In genomic region chr14:64109821-64110554, GRCh38 we compare ENCODE assay signal across 2 cellular contexts.
TF ChIP-seq lines count a peak whose summit lies in the region.

No MANE protein-coding gene starts in this region.

TF ChIP-seq in IMR-90, 13 proteins besides CTCF, POLR2A, EP300 and RAD21 (continued from another document):
- TF ChIP-seq ELK1 (IDR thresholded peaks at IDR 0.05; ENCODE audit: borderline replicate concordance, low read depth, low read length) (no peak), BHLHE40 (IDR thresholded peaks at IDR 0.05; ENCODE audit: low read depth, low read length) (no peak), RFX5 (IDR thresholded peaks at IDR 0.05; ENCODE audit: low read depth, low read length) (no peak), MAFK (IDR thresholded peaks at IDR 0.05; ENCODE audit: low read depth, low read length) (no peak), USF2 (IDR thresholded peaks at IDR 0.05; ENCODE audit: low read depth, low read length) (no peak), RCOR1 (IDR thresholded peaks at IDR 0.05; ENCODE audit: insufficient replicate concordance, low read length) (no peak), SMC3 (IDR thresholded peaks at IDR 0.05; ENCODE audit: low read depth, low read length) (no peak), MAZ (IDR thresholded peaks at IDR 0.05; ENCODE audit: borderline replicate concordance, low read depth, low read length) (no peak)
TF ChIP-seq in IMR-90: peak in this region for 2.

TF ChIP-seq in SK-N-SH treated with all-trans-retinoic acid at 6 μM for 48 hours, 23 proteins besides CTCF, POLR2A, EP300 and RAD21 (continued from another document):
- TF ChIP-seq TSHZ2 (CRISPR knock-in tag; IDR thresholded peaks at IDR 0.05), result no peak
- TF ChIP-seq TOX (CRISPR knock-in tag; IDR thresholded peaks at IDR 0.05; ENCODE audit: borderline replicate concordance), result no peak
- no peak for TF ChIP-seq ZC3H10 (CRISPR knock-in tag; IDR thresholded peaks at IDR 0.05)
- no peak for TF ChIP-seq PPARA (CRISPR knock-in tag; IDR thresholded peaks at IDR 0.05; ENCODE audit: borderline replicate concordance)
- TF ChIP-seq ZNF565 (CRISPR knock-in tag; conservative IDR thresholded peaks at IDR 0.05; ENCODE audit: low read depth), result no peak
- no peak for TF ChIP-seq ZNF8 (CRISPR knock-in tag; IDR thresholded peaks at IDR 0.05)
- no peak for TF ChIP-seq CSDC2 (CRISPR knock-in tag; IDR thresholded peaks at IDR 0.05)
- TF ChIP-seq ZFP30 (CRISPR knock-in tag; IDR thresholded peaks at IDR 0.05), result no peak
- TF ChIP-seq BACH2 (CRISPR knock-in tag; IDR thresholded peaks at IDR 0.05; ENCODE audit: borderline replicate concordance), result no peak
- TF ChIP-seq CSRNP3 (CRISPR knock-in tag; IDR thresholded peaks at IDR 0.05), result no peak
